In genomic region chr12:42326466-42327226, GRCh38 we compare ENCODE assay signal across 8 cellular contexts. TPM values are rescaled to one million over a fixed set of nuclear protein-coding genes. Genes with fewer than 3 reads are reported as not detected.
DNase-seq lines count a peak whose midpoint lies in the region; ATAC-seq and TF ChIP-seq lines count a peak whose summit lies in the region.

No MANE protein-coding gene starts in this region.

- DNase-seq in AG08396 (ENCODE audit: low spot score) (peak; percentile 27), endothelial cell (ENCODE audit: low spot score) (no peak), NCI-H1930 (lab: John Stamatoyannopoulos, UW) (no peak)

- peaks cover 12% of the 10 kb centered on the region for H3K36me3 Mint-ChIP-seq in T-helper 1 cell treated with Interleukin-12 subunit alpha and Interleukin-12 subunit beta and Interleukin-4 antibody, amounts not matched to agents 30 μg/mL and 1 μg/mL, for 36 hours (ENCODE audit: low read depth)
- no peaks in the 10 kb centered on the region for H3K36me3 Mint-ChIP-seq in endothelial cell (ENCODE audit: low read depth, unreplicated experiment)

- peaks cover 0 to 3% of the 10 kb centered on the region in 2 donors for H3K36me3 ChIP-seq in mucosa of rectum (ENCODE audit: control insufficient read depth in 2 of 2, insufficient read depth in 2 of 2, low read length in 2 of 2)

- ATAC-seq in GM18498 (IDR thresholded peaks at IDR 0.05; ENCODE audit: unreplicated experiment) (peak; percentile 25), HG03378 (IDR thresholded peaks at IDR 0.05; ENCODE audit: unreplicated experiment) (peak; percentile 37), HG02763 (IDR thresholded peaks at IDR 0.05; ENCODE audit: unreplicated experiment) (no peak)

- peak overlapping the region; percentile 89 to 100 for H3K4me3 ChIP-seq in mucosa of rectum (ENCODE audit: low read length in 2 of 2)

- H3K4me3 Mint-ChIP-seq in T-helper 1 cell treated with Interleukin-12 subunit alpha and Interleukin-12 subunit beta and Interleukin-4 antibody, amounts not matched to agents 30 μg/mL and 1 μg/mL, for 36 hours = peak overlapping the region; percentile 99
- peak overlapping the region; percentile 97 for H3K4me3 Mint-ChIP-seq in endothelial cell (ENCODE audit: unreplicated experiment)

- peak overlapping the region; percentile 99 for H3K27ac Mint-ChIP-seq in T-helper 1 cell treated with Interleukin-12 subunit alpha and Interleukin-12 subunit beta and Interleukin-4 antibody, amounts not matched to agents 30 μg/mL and 1 μg/mL, for 36 hours
- peak overlapping the region; percentile 88 for H3K27ac Mint-ChIP-seq in endothelial cell (ENCODE audit: unreplicated experiment)

- no peaks in the 10 kb centered on the region for H3K27me3 Mint-ChIP-seq in T-helper 1 cell treated with Interleukin-12 subunit alpha and Interleukin-12 subunit beta and Interleukin-4 antibody, amounts not matched to agents 30 μg/mL and 1 μg/mL, for 36 hours (ENCODE audit: low read depth)
- peaks cover 10% of the 10 kb centered on the region for H3K27me3 Mint-ChIP-seq in endothelial cell (ENCODE audit: unreplicated experiment)

- H3K9ac ChIP-seq in mucosa of rectum (ENCODE audit: low read depth in 1 of 2, low read length in 2 of 2) = peak overlapping the region; percentile 78 to 89

- peaks cover 34% of the 10 kb centered on the region for H3K4me1 Mint-ChIP-seq in T-helper 1 cell treated with Interleukin-12 subunit alpha and Interleukin-12 subunit beta and Interleukin-4 antibody, amounts not matched to agents 30 μg/mL and 1 μg/mL, for 36 hours (ENCODE audit: low read depth)
- peaks cover 19% of the 10 kb centered on the region for H3K4me1 Mint-ChIP-seq in endothelial cell (ENCODE audit: unreplicated experiment)

- H3K27me3 ChIP-seq in mucosa of rectum (ENCODE audit: control insufficient read depth in 2 of 2, insufficient read depth in 2 of 2, low read length in 2 of 2) = no peaks in the 10 kb centered on the region

- H3K27ac ChIP-seq in mucosa of rectum (ENCODE audit: low read depth in 2 of 2, low read length in 2 of 2) = peak overlapping the region; percentile 68 to 78

- peaks cover 12 to 17% of the 10 kb centered on the region in 2 donors for H3K4me1 ChIP-seq in mucosa of rectum (ENCODE audit: control insufficient read depth in 2 of 2, insufficient read depth in 2 of 2, low read length in 2 of 2)

- no peaks in the 10 kb centered on the region for H3K9me3 Mint-ChIP-seq in T-helper 1 cell treated with Interleukin-12 subunit alpha and Interleukin-12 subunit beta and Interleukin-4 antibody, amounts not matched to agents 30 μg/mL and 1 μg/mL, for 36 hours
- H3K9me3 Mint-ChIP-seq in endothelial cell (ENCODE audit: unreplicated experiment) = no peaks in the 10 kb centered on the region

- H3K9me3 ChIP-seq in mucosa of rectum (ENCODE audit: control insufficient read depth in 2 of 2, low read length in 2 of 2) = no peaks in the 10 kb centered on the region

- no peak for TF ChIP-seq CTCF in endothelial cell (IDR thresholded peaks at IDR 0.05; ENCODE audit: unreplicated experiment)

RNA-seq across cellular contexts. Expression of gene PPHLN1, which starts 0.7 kb away (rescaled TPM):
- 50.3 TPM for total RNA-seq in endothelial cell (ENCODE audit: unreplicated experiment)

RNA-seq across cellular contexts. Expression of gene ZCRB1, which starts 0.8 kb away (rescaled TPM):
- total RNA-seq in endothelial cell (ENCODE audit: unreplicated experiment) = 31.5 TPM
